Comparison of ENCODE assay signal across 16 cellular contexts in the genomic region with DNA sequence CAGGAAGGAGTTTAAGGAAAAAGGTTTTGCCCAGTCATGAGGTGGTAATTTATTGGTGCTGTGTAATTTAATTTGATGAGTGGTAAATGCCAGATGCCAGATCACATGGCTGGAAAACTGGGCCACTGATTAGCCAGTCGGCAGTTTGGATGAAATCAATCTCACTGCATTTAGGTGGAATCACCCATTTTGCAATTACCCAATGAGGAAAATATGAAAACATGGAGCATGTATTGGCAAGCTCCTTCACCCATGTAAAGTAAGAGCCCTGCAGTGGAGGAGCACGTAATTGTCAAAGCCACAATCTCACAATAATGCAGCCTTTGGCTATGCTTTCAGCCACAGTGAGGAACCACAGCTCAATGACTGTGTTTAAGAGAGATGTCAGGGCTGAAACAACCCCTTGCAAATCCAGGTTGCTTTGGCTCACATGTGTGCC.
DNase-seq lines count a peak whose midpoint lies in the region; ATAC-seq, FAIRE-seq and TF ChIP-seq lines count a peak whose summit lies in the region.
"Had no signal": no experiment of that assay in that cellular context is flagged by ENCODE, and none has a peak within 500 bp of the region (broad histone marks: within the 10 kb centered on the region; RNA-seq: fewer than 3 reads in every experiment).

No MANE protein-coding gene starts in this region.

- H3K27me3 Mint-ChIP-seq in chondrocyte (ENCODE audit: low read depth): no peaks in the 10 kb centered on the region

- H3K4me3 ChIP-seq in mammary epithelial cell (replicated peaks in 1 of 3; ENCODE audit: insufficient read depth in 1 of 3, low read depth in 2 of 3, low read length in 3 of 3): no peak overlapping the region
- no peak overlapping the region for H3K4me3 ChIP-seq in breast epithelium
- H3K4me3 ChIP-seq: left ventricle myocardium inferior, ovary had no signal

- 67% methylated on average over 2 of the region's 2 CpGs for WGBS in mammary epithelial cell (ENCODE audit: low coverage, missing lambda C conversion rate)

- CTCF ChIA-PET in mammary epithelial cell (lab: Charles Lee; ENCODE audit: low non-redundant PET): no interaction called here

- H3K9me3 ChIP-seq in mammary epithelial cell (replicated peaks; ENCODE audit: insufficient read depth, low read length) (no peaks in the 10 kb centered on the region), breast epithelium (no peaks in the 10 kb centered on the region)
- H3K9me3 ChIP-seq: left ventricle myocardium inferior, ovary had no signal

- no peak overlapping the region for H3K27ac Mint-ChIP-seq in chondrocyte (ENCODE audit: unreplicated experiment)

- H3K9me3 Mint-ChIP-seq in chondrocyte (ENCODE audit: low read depth): no peaks in the 10 kb centered on the region

- ATAC-seq in HG02885 (IDR thresholded peaks at IDR 0.05; ENCODE audit: poor library complexity, unreplicated experiment) (peak; percentile 70), GM19328 (IDR thresholded peaks at IDR 0.05; ENCODE audit: unreplicated experiment) (no peak)

- peaks cover 18% of the 10 kb centered on the region for H3K4me1 Mint-ChIP-seq in chondrocyte (ENCODE audit: low read depth)

- intact Hi-C loops in mammary epithelial cell (cut with micrococcal nuclease) (no loop called here), breast epithelium (cut with DNase I; ENCODE audit: low total_unique reads) (no loop called here)

- H3K27me3 ChIP-seq in mammary epithelial cell (ENCODE audit: insufficient read depth, low read length): no peaks in the 10 kb centered on the region
- H3K27me3 ChIP-seq in breast epithelium: no peaks in the 10 kb centered on the region
- H3K27me3 ChIP-seq: ovary had no signal

- no TSS peak for BruUV-seq in mammary epithelial cell (replicated peaks; lab: Mats Ljungman, UMichigan)

- no peaks in the 10 kb centered on the region for H3K79me2 ChIP-seq in mammary epithelial cell (ENCODE audit: insufficient read depth, low read length)

- H3K36me3 Mint-ChIP-seq in chondrocyte (ENCODE audit: low read depth): no peaks in the 10 kb centered on the region

- dilution Hi-C loops in mammary epithelial cell (cut with HindIII; ENCODE audit: low sequenced_read_pairs): no loop called here

- H4K20me1 ChIP-seq in mammary epithelial cell (ENCODE audit: insufficient read depth, low read length): no peaks in the 10 kb centered on the region

- TF ChIP-seq POLR2A in breast epithelium (IDR thresholded peaks at IDR 0.05): no peak

- H3K9ac ChIP-seq in mammary epithelial cell (ENCODE audit: insufficient read depth, low read length): no peak overlapping the region

- no peak overlapping the region for H3K4me3 Mint-ChIP-seq in chondrocyte (ENCODE audit: unreplicated experiment)

- H2AFZ ChIP-seq in mammary epithelial cell (ENCODE audit: low read depth, low read length): no peak overlapping the region

- FAIRE-seq in urothelium cell line (lab: Jason Lieb, UNC): no peak
- FAIRE-seq: G401.6 had no signal

- H3K36me3 ChIP-seq in mammary epithelial cell (ENCODE audit: insufficient read depth, low read length): no peaks in the 10 kb centered on the region
- no peaks in the 10 kb centered on the region for H3K36me3 ChIP-seq in breast epithelium
- H3K36me3 ChIP-seq: left ventricle myocardium inferior, ovary, WERI-Rb-1 had no signal

- TF ChIP-seq CTCF in mammary epithelial cell (conservative IDR thresholded peaks at IDR 0.05 in 1 of 2, IDR thresholded peaks at IDR 0.05 in 1 of 2; ENCODE audit: extremely low read depth in 1 of 2, insufficient read depth in 1 of 2, low read depth in 1 of 2, low read length in 2 of 2) (no peak), breast epithelium (IDR thresholded peaks at IDR 0.05) (no peak), chondrocyte (IDR thresholded peaks at IDR 0.05) (no peak)

- no peaks in the 10 kb centered on the region for H3K4me1 ChIP-seq in mammary epithelial cell (ENCODE audit: insufficient read depth, low read length)
- H3K4me1 ChIP-seq in breast epithelium: no peaks in the 10 kb centered on the region

- no peak overlapping the region for H3K4me2 ChIP-seq in mammary epithelial cell (ENCODE audit: insufficient read depth, low read depth, low read length)

- DNase-seq in mammary epithelial cell (peak; percentile 70), breast epithelium (ENCODE audit: low spot score in 2 of 2) (no peak), SK-N-DZ (ENCODE audit: low spot score) (peak; percentile 53), chondrocyte (ENCODE audit: low spot score) (no peak), urothelium cell line (ENCODE audit: low spot score) (no peak)
- DNase-seq in stimulated activated naive CD4-positive, alpha-beta T cell treated with Interleukin-2 at 50 U/mL for 16 hours (lab: John Stamatoyannopoulos, UW): no peak
- DNase-seq: activated effector memory CD4-positive, alpha-beta T cell treated with Interleukin-2 at 50 U/mL for 16 hours; GOT3; left ventricle myocardium inferior; ovary; SHP77; stimulated activated CD4-positive, alpha-beta T cell treated with anti-CD3 and anti-CD28 coated beads, Interleukin-4, amount 100 ng/mL, for 1 hour; WERI-Rb-1 had no signal

- in situ Hi-C loops in mammary epithelial cell (cut with MboI; ENCODE audit: low sequenced_read_pairs in 2 of 2): no loop called here

- H3K27ac ChIP-seq in mammary epithelial cell (ENCODE audit: insufficient read depth, low read depth, low read length) (no peak overlapping the region), breast epithelium (no peak overlapping the region)
- H3K27ac ChIP-seq: left ventricle myocardium inferior, ovary, WERI-Rb-1 had no signal

Comparison
In these comparisons a context has a peak if more than half of its experiments do, and no peak if none do; other contexts are left out.
1. DNase-seq: peak in mammary epithelial cell (single experiment) and SK-N-DZ (single experiment); none in breast epithelium (0 of 2), stimulated activated naive CD4-positive, alpha-beta T cell treated with Interleukin-2 at 50 U/mL for 16 hours (single experiment), chondrocyte (single experiment) and urothelium cell line (single experiment).